30 cellular contexts compared by ENCODE assay signal in genomic region chr10:25633542-25633941, GRCh38.
"Had no signal": no experiment of that assay in that cellular context is flagged by ENCODE, and none has a peak within 500 bp of the region (broad histone marks: within the 10 kb centered on the region; RNA-seq: fewer than 3 reads in every experiment).

No MANE protein-coding gene starts in this region.

- H3K27ac Mint-ChIP-seq: activated CD4-positive, alpha-beta memory T cell treated with anti-CD3 and anti-CD28 coated beads for 36 hours; activated CD4-positive, alpha-beta T cell treated with anti-CD3 and anti-CD28 coated beads for 36 hours; activated CD4-positive, alpha-beta T cell treated with anti-CD3 and anti-CD28 coated beads, Interleukin-2, amount 10 ng/mL, durations not matched to agents 24 days and 14 days; activated CD8-positive, alpha-beta memory T cell treated with anti-CD3 and anti-CD28 coated beads, Interleukin-2, amount 10 ng/mL, durations not matched to agents 7 days and 5 days; activated CD8-positive, alpha-beta T cell treated with anti-CD3 and anti-CD28 coated beads, Interleukin-2, amount 10 ng/mL, durations not matched to agents 7 days and 5 days; activated naive CD4-positive, alpha-beta T cell treated with anti-CD3 and anti-CD28 coated beads for 36 hours; activated naive CD4-positive, alpha-beta T cell treated with anti-CD3 and anti-CD28 coated beads, Interleukin-2, amount 50 U/mL, for 24 hours; activated naive CD8-positive, alpha-beta T cell treated with anti-CD3 and anti-CD28 coated beads for 36 hours; activated naive CD8-positive, alpha-beta T cell treated with anti-CD3 and anti-CD28 coated beads, Interleukin-2, amount 50 U/mL, for 24 hours; activated T-helper 1 cell treated with anti-CD3 and anti-CD28 coated beads, Interleukin-12 subunit alpha, Interleukin-12 subunit beta, Interleukin-2, Interleukin-4 antibody, amounts not matched to agents 30 ng/mL and 10 ng/mL and 1 ng/mL, durations not matched to agents 14 hours and 24 hours and 36 hours; activated T-helper 2 cell treated with anti-CD3 and anti-CD28 coated beads, Interferon-gamma antibody, Interleukin-2, Interleukin-4, amounts not matched to agents 10 μg/mL and 5 μg/mL and 100 μg/mL, durations not matched to agents 14 hours and 24 hours and 36 hours had no signal

- DNase-seq: activated CD4-positive, alpha-beta memory T cell treated with anti-CD3 and anti-CD28 coated beads for 36 hours; activated CD4-positive, alpha-beta T cell treated with anti-CD3 and anti-CD28 coated beads for 36 hours; activated CD4-positive, alpha-beta T cell treated with anti-CD3 and anti-CD28 coated beads, Interleukin-2, amount 10 ng/mL, durations not matched to agents 24 days and 14 days; activated CD4-positive, CD25-positive, alpha-beta regulatory T cell; activated CD4-positive, CD25-positive, alpha-beta regulatory T cell treated with anti-CD3 and anti-CD28 coated beads, Interleukin-2, amount 50 U/mL, for 72 hours; activated CD8-positive, alpha-beta memory T cell treated with anti-CD3 and anti-CD28 coated beads, Interleukin-2, amount 10 ng/mL, durations not matched to agents 7 days and 5 days; activated CD8-positive, alpha-beta memory T cell treated with anti-CD3 and anti-CD28 coated beads, Interleukin-2, amount 50 U/mL, for 4 hours; activated CD8-positive, alpha-beta T cell treated with anti-CD3 and anti-CD28 coated beads, Interleukin-2, amount 10 ng/mL, durations not matched to agents 7 days and 5 days; activated effector memory CD4-positive, alpha-beta T cell treated with anti-CD3 and anti-CD28 coated beads, Interleukin-2, amount 50 U/mL, for 16 hours; activated naive CD4-positive, alpha-beta T cell treated with anti-CD3 and anti-CD28 coated beads for 36 hours; activated naive CD8-positive, alpha-beta T cell treated with anti-CD3 and anti-CD28 coated beads for 36 hours; activated naive CD8-positive, alpha-beta T cell treated with anti-CD3 and anti-CD28 coated beads, Interleukin-2, amount 50 U/mL, for 24 hours; activated T-cell treated with anti-CD3 and anti-CD28 coated beads, Interleukin-2, amount 50 U/mL, for 1 hour; activated T-cell treated with anti-CD3 and anti-CD28 coated beads, Interleukin-2, amount 50 U/mL, for 48 hours; adrenal gland; amygdala; aorta; body of pancreas; central memory CD4-positive, alpha-beta T cell; cerebellar nuclear complex; colonic mucosa; effector CD8-positive, alpha-beta T cell; esophagus squamous epithelium; foreskin melanocyte; heart right ventricle; T-helper 2 cell had no signal

- H3K36me3 Mint-ChIP-seq: activated CD4-positive, alpha-beta memory T cell treated with anti-CD3 and anti-CD28 coated beads for 36 hours; activated CD8-positive, alpha-beta memory T cell treated with anti-CD3 and anti-CD28 coated beads, Interleukin-2, amount 10 ng/mL, durations not matched to agents 7 days and 5 days; activated naive CD4-positive, alpha-beta T cell treated with anti-CD3 and anti-CD28 coated beads, Interleukin-2, amount 50 U/mL, for 24 hours; activated naive CD8-positive, alpha-beta T cell treated with anti-CD3 and anti-CD28 coated beads for 36 hours had no signal

- ATAC-seq: activated CD4-positive, alpha-beta T cell treated with anti-CD3 and anti-CD28 coated beads for 36 hours; activated CD8-positive, alpha-beta memory T cell treated with anti-CD3 and anti-CD28 coated beads, Interleukin-2, amount 10 ng/mL, durations not matched to agents 7 days and 5 days; activated CD8-positive, alpha-beta T cell treated with anti-CD3 and anti-CD28 coated beads, Interleukin-2, amount 10 ng/mL, durations not matched to agents 7 days and 5 days; activated naive CD8-positive, alpha-beta T cell treated with anti-CD3 and anti-CD28 coated beads, Interleukin-2, amount 50 U/mL, for 24 hours; body of pancreas; gastroesophageal sphincter; heart right ventricle had no signal

- H3K9me3 Mint-ChIP-seq: activated CD4-positive, alpha-beta T cell treated with anti-CD3 and anti-CD28 coated beads, Interleukin-2, amount 10 ng/mL, durations not matched to agents 24 days and 14 days; activated naive CD4-positive, alpha-beta T cell treated with anti-CD3 and anti-CD28 coated beads for 36 hours; activated naive CD4-positive, alpha-beta T cell treated with anti-CD3 and anti-CD28 coated beads, Interleukin-2, amount 50 U/mL, for 24 hours; activated naive CD8-positive, alpha-beta T cell treated with anti-CD3 and anti-CD28 coated beads for 36 hours; activated naive CD8-positive, alpha-beta T cell treated with anti-CD3 and anti-CD28 coated beads, Interleukin-2, amount 50 U/mL, for 24 hours; activated T-helper 1 cell treated with anti-CD3 and anti-CD28 coated beads, Interleukin-12 subunit alpha, Interleukin-12 subunit beta, Interleukin-2, Interleukin-4 antibody, amounts not matched to agents 30 ng/mL and 10 ng/mL and 1 ng/mL, durations not matched to agents 14 hours and 24 hours and 36 hours; activated T-helper 2 cell treated with anti-CD3 and anti-CD28 coated beads, Interferon-gamma antibody, Interleukin-2, Interleukin-4, amounts not matched to agents 10 μg/mL and 5 μg/mL and 100 μg/mL, durations not matched to agents 14 hours and 24 hours and 36 hours had no signal

- H3K4me3 Mint-ChIP-seq: activated CD4-positive, alpha-beta memory T cell treated with anti-CD3 and anti-CD28 coated beads for 36 hours; activated CD4-positive, alpha-beta T cell treated with anti-CD3 and anti-CD28 coated beads for 36 hours; activated CD4-positive, alpha-beta T cell treated with anti-CD3 and anti-CD28 coated beads, Interleukin-2, amount 10 ng/mL, durations not matched to agents 24 days and 14 days; activated CD8-positive, alpha-beta memory T cell treated with anti-CD3 and anti-CD28 coated beads, Interleukin-2, amount 10 ng/mL, durations not matched to agents 7 days and 5 days; activated CD8-positive, alpha-beta T cell treated with anti-CD3 and anti-CD28 coated beads, Interleukin-2, amount 10 ng/mL, durations not matched to agents 7 days and 5 days; activated naive CD4-positive, alpha-beta T cell treated with anti-CD3 and anti-CD28 coated beads for 36 hours; activated naive CD4-positive, alpha-beta T cell treated with anti-CD3 and anti-CD28 coated beads, Interleukin-2, amount 50 U/mL, for 24 hours; activated naive CD8-positive, alpha-beta T cell treated with anti-CD3 and anti-CD28 coated beads for 36 hours; activated naive CD8-positive, alpha-beta T cell treated with anti-CD3 and anti-CD28 coated beads, Interleukin-2, amount 50 U/mL, for 24 hours; activated T-helper 1 cell treated with anti-CD3 and anti-CD28 coated beads, Interleukin-12 subunit alpha, Interleukin-12 subunit beta, Interleukin-2, Interleukin-4 antibody, amounts not matched to agents 30 ng/mL and 10 ng/mL and 1 ng/mL, durations not matched to agents 14 hours and 24 hours and 36 hours had no signal

- H3K4me1 Mint-ChIP-seq: activated CD4-positive, alpha-beta T cell treated with anti-CD3 and anti-CD28 coated beads for 36 hours; activated CD4-positive, alpha-beta T cell treated with anti-CD3 and anti-CD28 coated beads, Interleukin-2, amount 10 ng/mL, durations not matched to agents 24 days and 14 days; activated CD8-positive, alpha-beta memory T cell treated with anti-CD3 and anti-CD28 coated beads, Interleukin-2, amount 10 ng/mL, durations not matched to agents 7 days and 5 days; activated naive CD4-positive, alpha-beta T cell treated with anti-CD3 and anti-CD28 coated beads, Interleukin-2, amount 50 U/mL, for 24 hours; activated naive CD8-positive, alpha-beta T cell treated with anti-CD3 and anti-CD28 coated beads for 36 hours; activated naive CD8-positive, alpha-beta T cell treated with anti-CD3 and anti-CD28 coated beads, Interleukin-2, amount 50 U/mL, for 24 hours had no signal

- H3K27me3 Mint-ChIP-seq: activated CD4-positive, alpha-beta memory T cell treated with anti-CD3 and anti-CD28 coated beads for 36 hours; activated CD4-positive, alpha-beta T cell treated with anti-CD3 and anti-CD28 coated beads for 36 hours; activated CD4-positive, alpha-beta T cell treated with anti-CD3 and anti-CD28 coated beads, Interleukin-2, amount 10 ng/mL, durations not matched to agents 24 days and 14 days; activated CD8-positive, alpha-beta memory T cell treated with anti-CD3 and anti-CD28 coated beads, Interleukin-2, amount 10 ng/mL, durations not matched to agents 7 days and 5 days; activated naive CD4-positive, alpha-beta T cell treated with anti-CD3 and anti-CD28 coated beads, Interleukin-2, amount 50 U/mL, for 24 hours; activated naive CD8-positive, alpha-beta T cell treated with anti-CD3 and anti-CD28 coated beads for 36 hours; activated naive CD8-positive, alpha-beta T cell treated with anti-CD3 and anti-CD28 coated beads, Interleukin-2, amount 50 U/mL, for 24 hours had no signal
